ENCODE assay signal across 34 cellular contexts in the genomic region with DNA sequence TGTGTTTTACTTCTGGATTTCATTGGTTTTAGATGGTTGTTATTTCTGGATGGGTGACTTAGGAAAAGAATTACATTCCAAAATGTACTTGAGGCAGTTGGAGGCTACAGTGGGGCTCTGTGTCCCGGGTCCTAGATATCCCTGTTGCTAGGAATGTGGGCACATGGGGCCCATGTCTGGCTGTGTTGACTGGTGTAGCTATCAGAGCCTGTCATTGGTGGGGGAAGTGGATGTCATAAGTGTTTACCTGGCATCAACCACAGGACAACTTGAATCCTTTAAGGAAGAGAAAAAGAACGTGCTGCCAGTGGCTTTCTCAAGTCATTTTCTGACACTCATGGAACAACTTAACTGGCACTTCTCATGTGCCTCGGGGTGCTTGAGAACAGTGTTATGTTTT. TPM values are rescaled to one million over a fixed set of nuclear protein-coding genes. Genes with fewer than 3 reads are reported as not detected.
"Had no signal": no experiment of that assay in that cellular context is flagged by ENCODE, and none has a peak within 500 bp of the region (broad histone marks: within the 10 kb centered on the region; RNA-seq: fewer than 3 reads in every experiment).

No MANE protein-coding gene starts in this region.

- H3K4me3 ChIP-seq: PC-9 had no signal

- H3K36me3 ChIP-seq: brain microvascular endothelial cell had no signal

- H3K4me3 Mint-ChIP-seq: activated CD4-positive, alpha-beta memory T cell treated with anti-CD3 and anti-CD28 coated beads for 36 hours; activated naive CD8-positive, alpha-beta T cell treated with anti-CD3 and anti-CD28 coated beads for 36 hours; T-cell; T-helper 2 cell treated with Interferon-gamma antibody and Interleukin-4, amounts not matched to agents 5 μg/mL and 100 μg/mL, for 36 hours had no signal

- FAIRE-seq: RCC 7860, TTC549 had no signal

- H2AFZ ChIP-seq: PC-9 had no signal

- H3K27me3 ChIP-seq: brain microvascular endothelial cell had no signal

- ATAC-seq: Right ventricle myocardium inferior, SK-N-SH treated with all-trans-retinoic acid at 6 μM for 48 hours, T-cell had no signal

- DNase-seq: activated CD4-positive, alpha-beta memory T cell treated with anti-CD3 and anti-CD28 coated beads for 36 hours; activated CD4-positive, alpha-beta T cell treated with anti-CD3 and anti-CD28 coated beads, Interleukin-2, amount 50 U/mL, for 1 hour; activated CD8-positive, alpha-beta memory T cell treated with anti-CD3 and anti-CD28 coated beads, Interleukin-2, amount 50 U/mL, for 48 hours; activated effector memory CD4-positive, alpha-beta T cell treated with Interleukin-2 at 50 U/mL for 16 hours; activated naive CD4-positive, alpha-beta T cell; activated naive CD4-positive, alpha-beta T cell treated with anti-CD3 and anti-CD28 coated beads, Interleukin-2, amount 50 U/mL, for 16 hours; activated naive CD8-positive, alpha-beta T cell treated with anti-CD3 and anti-CD28 coated beads for 36 hours; activated T-cell treated with anti-CD3 and anti-CD28 coated beads, Interleukin-2, amount 50 U/mL, for 48 hours; amniotic stem cell; aorta; brain microvascular endothelial cell; central memory CD4-positive, alpha-beta T cell; Karpas-422; KBM-7; NCI-H1105; NCI-H1436; NCI-H1694; NCI-H1930; NCI-H2081 treated with DMSO at 0.1 percent for 48 hours; NCI-H345; NCI-H524 treated with DMSO at 0.1 percent for 48 hours; PC-9; SIG-M5; T-cell had no signal

- H3K27ac ChIP-seq: brain microvascular endothelial cell, PC-9, RWPE1 had no signal

- H3K4me2 ChIP-seq: PC-9 had no signal

- H3K27me3 Mint-ChIP-seq: activated CD4-positive, alpha-beta memory T cell treated with anti-CD3 and anti-CD28 coated beads for 36 hours; activated naive CD8-positive, alpha-beta T cell treated with anti-CD3 and anti-CD28 coated beads for 36 hours; T-cell had no signal

- H3K27ac Mint-ChIP-seq: activated CD4-positive, alpha-beta memory T cell treated with anti-CD3 and anti-CD28 coated beads for 36 hours; activated naive CD8-positive, alpha-beta T cell treated with anti-CD3 and anti-CD28 coated beads for 36 hours; T-cell; T-helper 2 cell treated with Interferon-gamma antibody and Interleukin-4, amounts not matched to agents 5 μg/mL and 100 μg/mL, for 36 hours had no signal

RNA-seq across cellular contexts. Expression of a gene that starts 30.4 kb away (rescaled TPM):
- total RNA-seq: OCI-LY7 had no signal

RNA-seq across cellular contexts. Expression of a gene that starts 37.0 kb away (rescaled TPM):
- total RNA-seq: cerebellum, MCF 10A, OCI-LY7, PC-9, SK-MEL-5 had no signal
